Comparison of ENCODE assay signal across 1 cellular context in the genomic region with DNA sequence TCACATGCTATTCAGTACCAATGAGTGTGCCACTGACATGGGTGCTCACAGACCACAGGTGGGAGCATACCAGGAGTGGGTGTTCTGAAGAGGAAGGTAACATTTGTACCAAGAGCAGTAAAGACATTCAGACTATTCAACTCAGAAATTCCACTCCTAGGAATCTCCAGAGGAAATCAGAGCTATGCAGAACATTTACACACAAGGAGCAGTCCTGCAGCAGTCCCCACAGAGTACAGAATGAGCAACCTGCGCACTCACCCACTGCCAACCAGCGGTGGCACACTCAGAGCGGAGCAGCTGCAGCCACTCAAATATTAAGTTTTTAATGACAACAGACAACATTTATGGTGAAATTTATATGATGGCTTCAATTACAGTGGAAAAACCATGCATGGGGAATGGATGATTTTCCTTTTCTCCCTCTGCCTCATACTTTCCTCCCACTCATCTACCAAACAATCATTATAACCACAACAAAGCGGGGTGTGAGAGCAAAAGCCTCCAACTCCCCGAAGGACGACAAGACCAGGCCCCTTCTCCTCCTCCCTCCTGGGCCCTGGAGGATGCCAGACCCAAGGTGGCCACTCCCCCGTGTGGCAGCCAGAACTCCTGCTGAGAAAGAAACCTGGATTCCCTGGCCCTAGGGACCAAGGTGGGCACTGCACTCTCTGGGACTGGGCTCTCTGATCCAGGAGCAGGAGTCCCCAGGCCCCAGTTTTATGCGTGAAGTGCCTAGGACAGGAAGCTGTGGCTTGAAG.
TF ChIP-seq lines count a peak whose summit lies in the region.

No MANE protein-coding gene starts in this region.

TF ChIP-seq in A549, 52 proteins besides CTCF, POLR2A, EP300 and RAD21 (continued from another document):
- TF ChIP-seq, protein P1, sequence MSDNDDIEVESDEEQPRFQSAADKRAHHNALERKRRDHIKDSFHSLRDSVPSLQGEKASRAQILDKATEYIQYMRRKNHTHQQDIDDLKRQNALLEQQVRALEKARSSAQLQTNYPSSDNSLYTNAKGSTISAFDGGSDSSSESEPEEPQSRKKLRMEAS (IDR thresholded peaks at IDR 0.05): no peak
- TF ChIP-seq ZC3H11A (IDR thresholded peaks at IDR 0.05): no peak
